ENCODE assay signal across 1 cellular context in genomic region chr1:6268431-6268830, GRCh38.
TF ChIP-seq lines count a peak whose summit lies in the region.

No MANE protein-coding gene starts in this region.

TF ChIP-seq in WTC11, 78 proteins besides CTCF, POLR2A, EP300 and RAD21 (continued from another document):
- TF ChIP-seq PRDM15 (CRISPR knock-in tag; IDR thresholded peaks at IDR 0.05): no peak
- TF ChIP-seq, protein P1, sequence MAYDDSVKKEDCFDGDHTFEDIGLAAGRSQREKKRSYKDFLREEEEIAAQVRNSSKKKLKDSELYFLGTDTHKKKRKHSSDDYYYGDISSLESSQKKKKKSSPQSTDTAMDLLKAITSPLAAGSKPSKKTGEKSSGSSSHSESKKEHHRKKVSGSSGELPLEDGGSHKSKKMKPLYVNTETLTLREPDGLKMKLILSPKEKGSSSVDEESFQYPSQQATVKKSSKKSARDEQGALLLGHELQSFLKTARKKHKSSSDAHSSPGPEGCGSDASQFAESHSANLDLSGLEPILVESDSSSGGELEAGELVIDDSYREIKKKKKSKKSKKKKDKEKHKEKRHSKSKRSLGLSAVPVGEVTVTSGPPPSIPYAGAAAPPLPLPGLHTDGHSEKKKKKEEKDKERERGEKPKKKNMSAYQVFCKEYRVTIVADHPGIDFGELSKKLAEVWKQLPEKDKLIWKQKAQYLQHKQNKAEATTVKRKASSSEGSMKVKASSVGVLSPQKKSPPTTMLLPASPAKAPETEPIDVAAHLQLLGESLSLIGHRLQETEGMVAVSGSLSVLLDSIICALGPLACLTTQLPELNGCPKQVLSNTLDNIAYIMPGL (CRISPR knock-in tag; IDR thresholded peaks at IDR 0.05): no peak
